Comparison of ENCODE assay signal across 20 cellular contexts in the genomic region with DNA sequence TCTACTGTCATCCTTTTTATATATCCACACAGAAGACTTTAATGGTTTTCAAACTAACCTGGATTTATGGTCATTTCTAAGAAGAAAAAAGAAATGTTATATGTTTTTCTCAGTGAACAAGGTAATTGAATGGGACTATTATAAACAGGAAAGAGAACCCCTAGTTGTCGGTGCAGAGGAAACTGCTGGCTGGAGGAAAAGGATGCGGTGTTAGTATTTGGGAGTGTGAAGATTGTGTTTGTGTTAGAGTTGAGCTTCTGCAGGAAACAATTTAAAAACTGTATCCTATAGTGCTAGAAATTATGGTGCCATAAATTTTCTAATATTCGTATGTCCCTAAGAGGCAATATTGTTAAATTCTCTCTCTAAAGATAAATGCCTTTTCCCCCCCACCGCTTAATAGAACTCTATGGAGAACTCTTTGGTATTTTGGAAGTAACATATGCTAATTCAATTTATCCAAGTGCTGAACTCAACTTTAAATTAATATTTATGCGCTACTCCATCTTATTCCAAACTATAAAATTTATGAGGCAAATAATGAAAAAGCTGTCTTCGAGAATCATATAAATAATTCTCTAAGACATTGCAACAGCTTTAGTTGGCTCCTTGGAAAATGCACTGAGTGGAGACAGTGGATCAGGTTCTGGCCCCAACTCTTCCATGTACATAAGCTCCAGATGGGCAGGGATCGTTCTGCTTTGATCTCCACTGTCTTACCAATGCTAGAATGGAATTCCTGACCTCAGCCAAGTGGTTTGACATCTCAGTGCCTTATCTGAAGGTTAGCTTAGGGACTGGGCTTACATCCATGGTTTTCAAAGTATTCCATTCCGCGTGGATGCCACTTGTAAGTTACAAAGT. TPM values are rescaled to one million over a fixed set of nuclear protein-coding genes. Genes with fewer than 3 reads are reported as not detected.
DNase-seq lines count a peak whose midpoint lies in the region; ATAC-seq and TF ChIP-seq lines count a peak whose summit lies in the region.
"Had no signal": no experiment of that assay in that cellular context is flagged by ENCODE, and none has a peak within 500 bp of the region (broad histone marks: within the 10 kb centered on the region; RNA-seq: fewer than 3 reads in every experiment).

No MANE protein-coding gene starts in this region.

- H3K27me3 ChIP-seq in heart right ventricle = no peaks in the 10 kb centered on the region
- no peaks in the 10 kb centered on the region for H3K27me3 ChIP-seq in gastrocnemius medialis
- no peaks in the 10 kb centered on the region for H3K27me3 ChIP-seq in stomach
- H3K27me3 ChIP-seq: Peyer's patch had no signal

- H3K4me1 Mint-ChIP-seq in activated T-cell treated with anti-CD3 and anti-CD28 coated beads, Interleukin-2, amount 50 U/mL, for 24 hours (ENCODE audit: low read depth) = peaks cover 74% of the 10 kb centered on the region
- peaks cover 56% of the 10 kb centered on the region for H3K4me1 Mint-ChIP-seq in activated CD8-positive, alpha-beta T cell treated with anti-CD3 and anti-CD28 coated beads, Interleukin-2, amount 10 ng/mL, durations not matched to agents 7 days and 5 days (ENCODE audit: low read depth)

- in situ Hi-C loops in gastrocnemius medialis (cut with MboI; ENCODE audit: low sequenced_read_pairs in 4 of 4) = no loop called here

- ATAC-seq in activated CD8-positive, alpha-beta T cell treated with anti-CD3 and anti-CD28 coated beads, Interleukin-2, amount 10 ng/mL, durations not matched to agents 7 days and 5 days = no peak
- ATAC-seq in heart right ventricle (peak in 7 of 8 donors; percentile 16 to 63 (median 50)), gastrocnemius medialis (peak in 1 of 2 donors; percentile 22)
- ATAC-seq: A549, K562 had no signal

- DNase-seq in activated T-cell treated with anti-CD3 and anti-CD28 coated beads, Interleukin-2, amount 50 U/mL, for 24 hours = no peak
- DNase-seq in activated T-cell treated with anti-CD3 and anti-CD28 coated beads, Interleukin-2, amount 50 U/mL, for 48 hours = no peak
- DNase-seq in activated CD8-positive, alpha-beta T cell treated with anti-CD3 and anti-CD28 coated beads, Interleukin-2, amount 10 ng/mL, durations not matched to agents 7 days and 5 days = no peak
- DNase-seq in heart right ventricle = no peak
- DNase-seq in gastrocnemius medialis = no peak
- no peak for DNase-seq in stimulated activated CD4-positive, alpha-beta T cell treated with anti-CD3 and anti-CD28 coated beads, Interleukin-4, amount 100 ng/mL, for 4 hours
- DNase-seq in stomach = no peak
- no peak for DNase-seq in amygdala (lab: John Stamatoyannopoulos, UW)
- DNase-seq: activated T-cell treated with anti-CD3 and anti-CD28 coated beads, Interleukin-2, amount 50 U/mL, for 1 hour; central memory CD4-positive, alpha-beta T cell; effector CD4-positive, alpha-beta T cell; H7; NCI-H774; Peyer's patch had no signal

- POLR2A ChIA-PET in activated CD8-positive, alpha-beta T cell treated with anti-CD3 and anti-CD28 coated beads, Interleukin-2, amount 10 ng/mL, durations not matched to agents 7 days and 5 days (lab: Charles Lee) = no interaction called here

- H3K9me3 ChIP-seq in heart right ventricle (no peaks in the 10 kb centered on the region), gastrocnemius medialis (no peaks in the 10 kb centered on the region), stomach (no peaks in the 10 kb centered on the region)
- H3K9me3 ChIP-seq: A549, Peyer's patch had no signal

- no peak overlapping the region for H3K27ac Mint-ChIP-seq in activated T-cell treated with anti-CD3 and anti-CD28 coated beads, Interleukin-2, amount 50 U/mL, for 24 hours
- H3K27ac Mint-ChIP-seq in activated CD8-positive, alpha-beta T cell treated with anti-CD3 and anti-CD28 coated beads, Interleukin-2, amount 10 ng/mL, durations not matched to agents 7 days and 5 days = no peak overlapping the region
- H3K27ac Mint-ChIP-seq: CD14-positive monocyte, type B pancreatic cell had no signal

- H3K36me3 Mint-ChIP-seq in activated T-cell treated with anti-CD3 and anti-CD28 coated beads, Interleukin-2, amount 50 U/mL, for 24 hours (ENCODE audit: low read depth) = peaks cover 83% of the 10 kb centered on the region
- peaks cover 34% of the 10 kb centered on the region for H3K36me3 Mint-ChIP-seq in activated CD8-positive, alpha-beta T cell treated with anti-CD3 and anti-CD28 coated beads, Interleukin-2, amount 10 ng/mL, durations not matched to agents 7 days and 5 days (ENCODE audit: low read depth)

- no peak for TF ChIP-seq CTCF in heart right ventricle (IDR thresholded peaks at IDR 0.05)
- no peak for TF ChIP-seq CTCF in gastrocnemius medialis (IDR thresholded peaks at IDR 0.05 in 4 of 5, conservative IDR thresholded peaks at IDR 0.05 in 1 of 5)
- TF ChIP-seq CTCF in stomach (IDR thresholded peaks at IDR 0.05) = no peak

- peak overlapping the region in 8 of 10 donors; percentile 41 to 98 (median 90) for H3K27ac ChIP-seq in heart right ventricle
- peak overlapping the region; percentile 70 to 98 (median 96) for H3K27ac ChIP-seq in gastrocnemius medialis
- H3K27ac ChIP-seq in stomach = no peak overlapping the region
- H3K27ac ChIP-seq: A549, HL-60, Peyer's patch had no signal

- intact Hi-C loops in heart right ventricle (cut with DNase I) (no loop called here), gastrocnemius medialis (cut with DNase I; ENCODE audit: low total_unique reads) (no loop called here), stomach (cut with DNase I; ENCODE audit: low total_unique reads) (no loop called here)

- 47 to 57% methylated on average over 9 of the region's 9 CpGs for WGBS in heart right ventricle, 2 donors
- WGBS in stomach, 5 donors = 57 to 78% (median 75%) methylated on average over 9 of the region's 9 CpGs

- H3K4me1 ChIP-seq in heart right ventricle (peaks cover 0 to 86% (median 73%) of the 10 kb centered on the region in 9 donors), gastrocnemius medialis (peaks cover 60 to 63% of the 10 kb centered on the region in 2 donors), stomach (peaks cover 24 to 80% (median 42%) of the 10 kb centered on the region in 4 donors)

- peak overlapping the region; percentile 26 for H3K4me3 Mint-ChIP-seq in activated T-cell treated with anti-CD3 and anti-CD28 coated beads, Interleukin-2, amount 50 U/mL, for 24 hours
- peak overlapping the region; percentile 20 for H3K4me3 Mint-ChIP-seq in activated CD8-positive, alpha-beta T cell treated with anti-CD3 and anti-CD28 coated beads, Interleukin-2, amount 10 ng/mL, durations not matched to agents 7 days and 5 days
- H3K4me3 Mint-ChIP-seq: CD14-positive monocyte, type B pancreatic cell had no signal

- H3K4me3 ChIP-seq in heart right ventricle (no peak overlapping the region), gastrocnemius medialis (no peak overlapping the region), stomach (no peak overlapping the region)
- H3K4me3 ChIP-seq: A549, K562, Peyer's patch, skin epidermis had no signal

- H3K36me3 ChIP-seq in heart right ventricle (no peaks in the 10 kb centered on the region), gastrocnemius medialis (no peaks in the 10 kb centered on the region), stomach (no peaks in the 10 kb centered on the region)
- H3K36me3 ChIP-seq: Peyer's patch had no signal

- CTCF ChIA-PET in activated CD8-positive, alpha-beta T cell treated with anti-CD3 and anti-CD28 coated beads, Interleukin-2, amount 10 ng/mL, durations not matched to agents 7 days and 5 days (lab: Charles Lee) = no interaction called here

- TF ChIP-seq EP300 in stomach (IDR thresholded peaks at IDR 0.05) = no peak

- TF ChIP-seq POLR2A in gastrocnemius medialis (IDR thresholded peaks at IDR 0.05) = no peak
- no peak for TF ChIP-seq POLR2A in stomach (IDR thresholded peaks at IDR 0.05)

- H3K27me3 Mint-ChIP-seq in activated T-cell treated with anti-CD3 and anti-CD28 coated beads, Interleukin-2, amount 50 U/mL, for 24 hours = no peaks in the 10 kb centered on the region
- H3K27me3 Mint-ChIP-seq in activated CD8-positive, alpha-beta T cell treated with anti-CD3 and anti-CD28 coated beads, Interleukin-2, amount 10 ng/mL, durations not matched to agents 7 days and 5 days (ENCODE audit: low read depth) = no peaks in the 10 kb centered on the region
- H3K27me3 Mint-ChIP-seq: type B pancreatic cell had no signal

- H3K9me3 Mint-ChIP-seq in activated T-cell treated with anti-CD3 and anti-CD28 coated beads, Interleukin-2, amount 50 U/mL, for 24 hours = no peaks in the 10 kb centered on the region
- H3K9me3 Mint-ChIP-seq in activated CD8-positive, alpha-beta T cell treated with anti-CD3 and anti-CD28 coated beads, Interleukin-2, amount 10 ng/mL, durations not matched to agents 7 days and 5 days (ENCODE audit: insufficient read depth) = no peaks in the 10 kb centered on the region
- H3K9me3 Mint-ChIP-seq: CD14-positive monocyte, type B pancreatic cell had no signal

RNA-seq across cellular contexts. Expression of a gene that starts 5.6 kb away (rescaled TPM):
- total RNA-seq in activated CD8-positive, alpha-beta T cell treated with anti-CD3 and anti-CD28 coated beads, Interleukin-2, amount 10 ng/mL, durations not matched to agents 7 days and 5 days = 10 to 100 TPM; 59.7 to 62.3 TPM
- total RNA-seq in heart right ventricle = 100 to 1,000 TPM; 231 to 470 (median 351) TPM
- polyA plus RNA-seq in heart right ventricle = 100 to 1,000 TPM; 147 to 177 TPM
- 100 to 1,000 TPM in 3 of 4 donors, 10 to 100 TPM in 1; 86.6 to 145 (median 123) TPM for total RNA-seq in gastrocnemius medialis
- total RNA-seq in stomach = 100 to 1,000 TPM in 1 of 5 donors, 10 to 100 TPM in 4; 25.5 to 110 (median 84.2) TPM
- polyA plus RNA-seq in stomach = 10 to 100 TPM; 53.0 to 76.7 (median 57.8) TPM

RNA-seq across cellular contexts. Expression of a gene that starts 6.1 kb away (rescaled TPM):
- 10 to 100 TPM; 14.3 to 14.5 TPM for total RNA-seq in activated CD8-positive, alpha-beta T cell treated with anti-CD3 and anti-CD28 coated beads, Interleukin-2, amount 10 ng/mL, durations not matched to agents 7 days and 5 days
- total RNA-seq in heart right ventricle = 10 to 100 TPM; 21.1 to 46.7 (median 35.8) TPM
- 10 to 100 TPM; 10.7 to 13.3 TPM for polyA plus RNA-seq in heart right ventricle
- 10 to 100 TPM in 1 of 4 donors, 1 to 10 TPM in 3; 7.9 to 16.2 (median 8.6) TPM for total RNA-seq in gastrocnemius medialis
- 10 to 100 TPM in 4 of 5 donors, 1 to 10 TPM in 1; 2.6 to 39.8 (median 33.3) TPM for total RNA-seq in stomach
- 10 to 100 TPM; 11.5 to 27.2 (median 13.7) TPM for polyA plus RNA-seq in stomach

Comparison
In these comparisons a context has a peak if more than half of its experiments do, and no peak if none do; other contexts are left out.
1. H3K27ac ChIP-seq: peak in heart right ventricle (8 of 10) and gastrocnemius medialis (4 of 4); none in stomach (0 of 5).